ENCODE assay signal across 11 cellular contexts in genomic region chr16:50677351-50677750, GRCh38. TPM values are rescaled to one million over a fixed set of nuclear protein-coding genes. Genes with fewer than 3 reads are reported as not detected.
DNase-seq lines count a peak whose midpoint lies in the region; ATAC-seq and TF ChIP-seq lines count a peak whose summit lies in the region.
"Had no signal": no experiment of that assay in that cellular context is flagged by ENCODE, and none has a peak within 500 bp of the region (broad histone marks: within the 10 kb centered on the region; RNA-seq: fewer than 3 reads in every experiment).

No MANE protein-coding gene starts in this region.

- no peak for ATAC-seq in activated T-cell treated with anti-CD3 and anti-CD28 coated beads, Interleukin-2, amount 50 U/mL, for 4 hours
- ATAC-seq in effector memory CD8-positive, alpha-beta T cell (replicated peaks) = no peak
- no peak for ATAC-seq in HG03354 (IDR thresholded peaks at IDR 0.05; ENCODE audit: poor library complexity, severe bottlenecking, unreplicated experiment)
- no peak for ATAC-seq in GM18907 (IDR thresholded peaks at IDR 0.05; ENCODE audit: unreplicated experiment)

- H3K9ac ChIP-seq in MM.1S (ENCODE audit: low read length) = no peak overlapping the region
- H3K9ac ChIP-seq: parathyroid adenoma had no signal

- peaks cover 10% of the 10 kb centered on the region for H3K36me3 ChIP-seq in MM.1S (replicated peaks; ENCODE audit: insufficient read depth, low read length)

- no peak overlapping the region for H3K27ac ChIP-seq in MM.1S (ENCODE audit: low read length)
- H3K27ac ChIP-seq: parathyroid adenoma had no signal

- peaks cover 5% of the 10 kb centered on the region for H3K9me3 Mint-ChIP-seq in activated T-cell treated with anti-CD3 and anti-CD28 coated beads, Interleukin-2, amount 50 U/mL, for 4 hours
- H3K9me3 Mint-ChIP-seq in effector memory CD8-positive, alpha-beta T cell = peaks cover 0 to 2% of the 10 kb centered on the region in 2 donors

- peaks cover 35% of the 10 kb centered on the region for H3K79me2 ChIP-seq in MM.1S (ENCODE audit: low read length)
- H3K79me2 ChIP-seq: parathyroid adenoma had no signal

- DNase-seq in activated T-cell treated with anti-CD3 and anti-CD28 coated beads, Interleukin-2, amount 50 U/mL, for 1 hour = peak; percentile 33
- DNase-seq in activated T-cell treated with anti-CD3 and anti-CD28 coated beads, Interleukin-2, amount 50 U/mL, for 4 hours = no peak
- DNase-seq in MM.1S (no peak), retinal pigment epithelial cell (ENCODE audit: low read depth) (no peak), activated gamma-delta T cell treated with Interleukin-2 at 50 U/mL for 16 hours (no peak)
- DNase-seq in effector memory CD8-positive, alpha-beta T cell = no peak
- DNase-seq: COR-L47, Right ventricle myocardium superior had no signal

- H3K9me2 ChIP-seq in MM.1S (replicated peaks; ENCODE audit: insufficient read depth, low read length) = no peaks in the 10 kb centered on the region

- no peaks in the 10 kb centered on the region for H3F3A ChIP-seq in MM.1S (ENCODE audit: insufficient read depth, low read length)

- no peak overlapping the region for H2AFZ ChIP-seq in MM.1S (ENCODE audit: low read length)
- H2AFZ ChIP-seq: parathyroid adenoma had no signal

- H4K20me1 ChIP-seq in MM.1S (ENCODE audit: insufficient read depth, low read length) = no peaks in the 10 kb centered on the region

- no peaks in the 10 kb centered on the region for H3K27me3 Mint-ChIP-seq in activated T-cell treated with anti-CD3 and anti-CD28 coated beads, Interleukin-2, amount 50 U/mL, for 4 hours (ENCODE audit: low read depth)
- H3K27me3 Mint-ChIP-seq in effector memory CD8-positive, alpha-beta T cell = no peaks in the 10 kb centered on the region

- H3K36me3 Mint-ChIP-seq in activated T-cell treated with anti-CD3 and anti-CD28 coated beads, Interleukin-2, amount 50 U/mL, for 4 hours (ENCODE audit: insufficient read depth) = peaks cover 51% of the 10 kb centered on the region
- H3K36me3 Mint-ChIP-seq in effector memory CD8-positive, alpha-beta T cell (ENCODE audit: insufficient read depth) = peaks cover 63% of the 10 kb centered on the region

- H3K4me2 ChIP-seq in MM.1S (ENCODE audit: low read depth, low read length) = no peak overlapping the region

- H3K27me3 ChIP-seq in MM.1S (replicated peaks; ENCODE audit: insufficient read depth, low read length) = no peaks in the 10 kb centered on the region

- peak overlapping the region; percentile 95 to 97 for H3K27ac Mint-ChIP-seq in effector memory CD8-positive, alpha-beta T cell

- no peak overlapping the region for H3K4me3 ChIP-seq in MM.1S (ENCODE audit: low read length)
- H3K4me3 ChIP-seq in retinal pigment epithelial cell (ENCODE audit: low read length) = no peak overlapping the region

- H3K4me3 Mint-ChIP-seq in activated T-cell treated with anti-CD3 and anti-CD28 coated beads, Interleukin-2, amount 50 U/mL, for 4 hours = no peak overlapping the region
- peak overlapping the region in 1 of 2 donors; percentile 88 for H3K4me3 Mint-ChIP-seq in effector memory CD8-positive, alpha-beta T cell

- no peaks in the 10 kb centered on the region for H3K9me3 ChIP-seq in MM.1S (replicated peaks; ENCODE audit: insufficient read depth, low read length)

- TF ChIP-seq CTCF in MM.1S (IDR thresholded peaks at IDR 0.05; ENCODE audit: low read length) (peak; percentile 34), retinal pigment epithelial cell (conservative IDR thresholded peaks at IDR 0.05; ENCODE audit: low read depth, low read length) (peak; percentile 32)

- H3K4me1 Mint-ChIP-seq in activated T-cell treated with anti-CD3 and anti-CD28 coated beads, Interleukin-2, amount 50 U/mL, for 4 hours (ENCODE audit: low read depth) = peaks cover 57% of the 10 kb centered on the region
- peaks cover 43 to 54% of the 10 kb centered on the region in 2 donors for H3K4me1 Mint-ChIP-seq in effector memory CD8-positive, alpha-beta T cell (ENCODE audit: low read depth in 2 of 2)

- H3K4me1 ChIP-seq in MM.1S (ENCODE audit: low read length) = peaks cover 12% of the 10 kb centered on the region
- H3K4me1 ChIP-seq: parathyroid adenoma had no signal

RNA-seq across cellular contexts. Expression of gene SNX20, which starts 3.8 kb away (rescaled TPM):
- total RNA-seq in activated T-cell treated with anti-CD3 and anti-CD28 coated beads, Interleukin-2, amount 50 U/mL, for 4 hours = 10 to 100 TPM; 16.3 to 25.7 (median 16.6) TPM

RNA-seq across cellular contexts. Expression of gene NOD2, which starts 16.1 kb away (rescaled TPM):
- total RNA-seq in activated T-cell treated with anti-CD3 and anti-CD28 coated beads, Interleukin-2, amount 50 U/mL, for 4 hours = 1 to 10 TPM; 2.9 to 6.2 (median 3.9) TPM
